8 cellular contexts compared by ENCODE assay signal in genomic region chr17:40553694-40554534, GRCh38. TPM values are rescaled to one million over a fixed set of nuclear protein-coding genes. Genes with fewer than 3 reads are reported as not detected.
DNase-seq lines count a peak whose midpoint lies in the region; ATAC-seq lines count a peak whose summit lies in the region.

No MANE protein-coding gene starts in this region.

- DNase-seq in activated naive CD4-positive, alpha-beta T cell treated with anti-CD3 and anti-CD28 coated beads for 36 hours = peak; percentile 59
- no peak for DNase-seq in activated naive CD4-positive, alpha-beta T cell (lab: John Stamatoyannopoulos, UW)
- peak; percentile 81 for DNase-seq in activated CD8-positive, alpha-beta memory T cell treated with anti-CD3 and anti-CD28 coated beads for 24 hours
- peak; percentile 56 to 92 (median 77) for DNase-seq in head of caudate nucleus
- DNase-seq in posterior cingulate gyrus = peak in 8 of 10 donors; percentile 42 to 96 (median 70)
- no peak for DNase-seq in iPS-NIHi7 (ENCODE audit: extremely low spot score)
- DNase-seq in NCI-H82 treated with DMSO at 0.1 percent for 48 hours (lab: John Stamatoyannopoulos, UW; ENCODE audit: unreplicated experiment) = no peak

- intact Hi-C loops in activated naive CD4-positive, alpha-beta T cell treated with anti-CD3 and anti-CD28 coated beads for 36 hours (cut with micrococcal nuclease) = no loop called here
- intact Hi-C loops in head of caudate nucleus (cut with DNase I) (loop anchor here (10.0 kb wide), 1 partner anchor 249 kb away; the partner anchor contains the start of gene RARA), posterior cingulate gyrus (cut with DNase I) (loop anchor here (10.0 kb wide), 1 partner anchor 249 kb away; the partner anchor contains the start of gene RARA)

- peaks cover 66% of the 10 kb centered on the region for H3K36me3 Mint-ChIP-seq in activated naive CD4-positive, alpha-beta T cell treated with anti-CD3 and anti-CD28 coated beads for 36 hours (ENCODE audit: low read depth)

- CTCF ChIA-PET in activated naive CD4-positive, alpha-beta T cell treated with anti-CD3 and anti-CD28 coated beads for 36 hours (lab: Charles Lee) = interaction anchor here (0.6 to 13.8 kb wide), 5 partner anchors 9 to 61 kb away, joined by 3 to 276 read pairs (median 7); no protein-coding TSS in a partner anchor

- H3K4me3 Mint-ChIP-seq in activated naive CD4-positive, alpha-beta T cell treated with anti-CD3 and anti-CD28 coated beads for 36 hours = peak overlapping the region; percentile 57

- peaks cover 98% of the 10 kb centered on the region for H3K4me1 Mint-ChIP-seq in activated naive CD4-positive, alpha-beta T cell treated with anti-CD3 and anti-CD28 coated beads for 36 hours (ENCODE audit: low read depth)

- peaks cover 3% of the 10 kb centered on the region for H3K9me3 Mint-ChIP-seq in activated naive CD4-positive, alpha-beta T cell treated with anti-CD3 and anti-CD28 coated beads for 36 hours

- no peak for ATAC-seq in HG03378 (IDR thresholded peaks at IDR 0.05; ENCODE audit: unreplicated experiment)

- no peaks in the 10 kb centered on the region for H3K27me3 Mint-ChIP-seq in activated naive CD4-positive, alpha-beta T cell treated with anti-CD3 and anti-CD28 coated beads for 36 hours (ENCODE audit: low read depth)

- H3K27ac Mint-ChIP-seq in activated naive CD4-positive, alpha-beta T cell treated with anti-CD3 and anti-CD28 coated beads for 36 hours = peak overlapping the region; percentile 89

RNA-seq across cellular contexts. Expression of gene CCR7, which starts 11.4 kb away (rescaled TPM):
- 100 to 1,000 TPM; 150 to 156 TPM for total RNA-seq in activated naive CD4-positive, alpha-beta T cell treated with anti-CD3 and anti-CD28 coated beads for 36 hours

RNA-seq across cellular contexts. Expression of gene TNS4, which starts 52.5 kb away (rescaled TPM):
- 1 to 10 TPM; 4.7 to 5.9 TPM for total RNA-seq in activated naive CD4-positive, alpha-beta T cell treated with anti-CD3 and anti-CD28 coated beads for 36 hours

Comparison
In these comparisons a context has a peak if more than half of its experiments do, and no peak if none do; other contexts are left out.
1. DNase-seq: peak in activated naive CD4-positive, alpha-beta T cell treated with anti-CD3 and anti-CD28 coated beads for 36 hours (single experiment), activated CD8-positive, alpha-beta memory T cell treated with anti-CD3 and anti-CD28 coated beads for 24 hours (single experiment), head of caudate nucleus (42 of 42) and posterior cingulate gyrus (8 of 10); none in activated naive CD4-positive, alpha-beta T cell (0 of 4), iPS-NIHi7 (single experiment) and NCI-H82 treated with DMSO at 0.1 percent for 48 hours (single experiment).